ENCODE assay signal across 1 cellular context in genomic region chr12:46258129-46258528, GRCh38.
TF ChIP-seq lines count a peak whose summit lies in the region.

No MANE protein-coding gene starts in this region.

TF ChIP-seq in WTC11, 78 proteins besides CTCF, POLR2A, EP300 and RAD21 (continued from another document):
- TF ChIP-seq ZNF281 (CRISPR knock-in tag; IDR thresholded peaks at IDR 0.05) (no peak), TCF7 (CRISPR knock-in tag; IDR thresholded peaks at IDR 0.05; ENCODE audit: low read depth) (no peak), NR3C1 (CRISPR knock-in tag; conservative IDR thresholded peaks at IDR 0.05; ENCODE audit: low read depth) (no peak), AFF4 (CRISPR knock-in tag; IDR thresholded peaks at IDR 0.05; ENCODE audit: borderline replicate concordance) (no peak), FOXP4 (CRISPR knock-in tag; IDR thresholded peaks at IDR 0.05) (no peak), ZSCAN18 (CRISPR knock-in tag; IDR thresholded peaks at IDR 0.05) (no peak), E2F5 (CRISPR knock-in tag; IDR thresholded peaks at IDR 0.05) (no peak), E2F4 (CRISPR knock-in tag; IDR thresholded peaks at IDR 0.05; ENCODE audit: borderline replicate concordance, low read depth) (no peak), ERG (CRISPR knock-in tag; IDR thresholded peaks at IDR 0.05) (no peak), AR (CRISPR knock-in tag; IDR thresholded peaks at IDR 0.05) (no peak), USF2 (CRISPR knock-in tag; IDR thresholded peaks at IDR 0.05) (no peak), OVOL2 (CRISPR knock-in tag; IDR thresholded peaks at IDR 0.05; ENCODE audit: borderline replicate concordance) (no peak), RELA (CRISPR knock-in tag; IDR thresholded peaks at IDR 0.05; ENCODE audit: borderline replicate concordance) (no peak), ZNF423 (CRISPR knock-in tag; IDR thresholded peaks at IDR 0.05) (no peak), PRDM15 (CRISPR knock-in tag; IDR thresholded peaks at IDR 0.05) (no peak)
